ENCODE assay signal across 29 cellular contexts in genomic region chr2:148745151-148745851, GRCh38.
DNase-seq lines count a peak whose midpoint lies in the region; ATAC-seq and TF ChIP-seq lines count a peak whose summit lies in the region.
"Had no signal": no experiment of that assay in that cellular context is flagged by ENCODE, and none has a peak within 500 bp of the region (broad histone marks: within the 10 kb centered on the region; RNA-seq: fewer than 3 reads in every experiment).

No MANE protein-coding gene starts in this region.

- H3K27ac ChIP-seq in foreskin keratinocyte: peak overlapping the region; percentile 47
- H3K27ac ChIP-seq: A549, esophagus muscularis mucosa, HL-60 had no signal

- no peak overlapping the region for H3K4me3 Mint-ChIP-seq in activated naive CD8-positive, alpha-beta T cell treated with anti-CD3 and anti-CD28 coated beads for 36 hours
- H3K4me3 Mint-ChIP-seq in activated naive CD8-positive, alpha-beta T cell treated with anti-CD3 and anti-CD28 coated beads, Interleukin-2, amount 50 U/mL, for 24 hours: no peak overlapping the region
- H3K4me3 Mint-ChIP-seq: dendritic cell treated with granulocyte-macrophage colony-stimulating factor and Interleukin-4, amounts not matched to agents 40 ng/mL and 50 ng/mL, for 4 days; nephron progenitor cell; stimulated activated naive B cell treated with anti-CD40 and anti-IgM and Interleukin-4, amounts not matched to agents 10 μg/mL and 1 μg/mL and 100 μg/mL, for 72 hours had no signal

- TF ChIP-seq CTCF in foreskin keratinocyte (conservative IDR thresholded peaks at IDR 0.05) (no peak), GM10266 (IDR thresholded peaks at IDR 0.05; ENCODE audit: control insufficient read depth, insufficient read depth, low read depth, missing control alignments) (no peak)

- peak overlapping the region; percentile 1 for H3K27ac Mint-ChIP-seq in activated naive CD8-positive, alpha-beta T cell treated with anti-CD3 and anti-CD28 coated beads for 36 hours
- H3K27ac Mint-ChIP-seq in activated naive CD8-positive, alpha-beta T cell treated with anti-CD3 and anti-CD28 coated beads, Interleukin-2, amount 50 U/mL, for 24 hours: no peak overlapping the region
- H3K27ac Mint-ChIP-seq: dendritic cell treated with granulocyte-macrophage colony-stimulating factor and Interleukin-4, amounts not matched to agents 40 ng/mL and 50 ng/mL, for 4 days; nephron progenitor cell; stimulated activated naive B cell treated with anti-CD40 and anti-IgM and Interleukin-4, amounts not matched to agents 10 μg/mL and 1 μg/mL and 100 μg/mL, for 72 hours had no signal

- no peaks in the 10 kb centered on the region for H3K27me3 ChIP-seq in foreskin keratinocyte
- H3K27me3 ChIP-seq: esophagus muscularis mucosa had no signal

- no peaks in the 10 kb centered on the region for H3K27me3 Mint-ChIP-seq in activated naive CD8-positive, alpha-beta T cell treated with anti-CD3 and anti-CD28 coated beads for 36 hours
- H3K27me3 Mint-ChIP-seq in activated naive CD8-positive, alpha-beta T cell treated with anti-CD3 and anti-CD28 coated beads, Interleukin-2, amount 50 U/mL, for 24 hours: no peaks in the 10 kb centered on the region
- H3K27me3 Mint-ChIP-seq: CD4-positive, CD25-positive, alpha-beta regulatory T cell; dendritic cell treated with granulocyte-macrophage colony-stimulating factor and Interleukin-4, amounts not matched to agents 40 ng/mL and 50 ng/mL, for 4 days; stimulated activated naive B cell treated with anti-CD40 and anti-IgM and Interleukin-4, amounts not matched to agents 10 μg/mL and 1 μg/mL and 100 μg/mL, for 72 hours had no signal

- ATAC-seq in activated naive CD8-positive, alpha-beta T cell treated with anti-CD3 and anti-CD28 coated beads, Interleukin-2, amount 50 U/mL, for 24 hours: no peak
- ATAC-seq in foreskin keratinocyte: peak; percentile 93
- ATAC-seq in activated CD4-positive, CD25-positive, alpha-beta regulatory T cell treated with anti-CD3 and anti-CD28 coated beads, Interleukin-2, amount 50 U/mL, for 24 hours: no peak
- ATAC-seq: A549; left colon; Panc1; stimulated activated naive B cell treated with anti-CD40 and anti-IgM and Interleukin-4, amounts not matched to agents 10 μg/mL and 1 μg/mL and 100 μg/mL, for 72 hours had no signal

- no peaks in the 10 kb centered on the region for H3K9me3 Mint-ChIP-seq in activated naive CD8-positive, alpha-beta T cell treated with anti-CD3 and anti-CD28 coated beads for 36 hours
- no peaks in the 10 kb centered on the region for H3K9me3 Mint-ChIP-seq in activated naive CD8-positive, alpha-beta T cell treated with anti-CD3 and anti-CD28 coated beads, Interleukin-2, amount 50 U/mL, for 24 hours
- H3K9me3 Mint-ChIP-seq: CD4-positive, CD25-positive, alpha-beta regulatory T cell; dendritic cell treated with granulocyte-macrophage colony-stimulating factor and Interleukin-4, amounts not matched to agents 40 ng/mL and 50 ng/mL, for 4 days; endodermal cell; nephron progenitor cell; stimulated activated naive B cell treated with anti-CD40 and anti-IgM and Interleukin-4, amounts not matched to agents 10 μg/mL and 1 μg/mL and 100 μg/mL, for 72 hours had no signal

- peaks cover 45% of the 10 kb centered on the region for H3K4me1 Mint-ChIP-seq in activated naive CD8-positive, alpha-beta T cell treated with anti-CD3 and anti-CD28 coated beads for 36 hours
- peaks cover 32% of the 10 kb centered on the region for H3K4me1 Mint-ChIP-seq in activated naive CD8-positive, alpha-beta T cell treated with anti-CD3 and anti-CD28 coated beads, Interleukin-2, amount 50 U/mL, for 24 hours

- peaks cover 20% of the 10 kb centered on the region for H3K4me1 ChIP-seq in foreskin keratinocyte
- H3K4me1 ChIP-seq: esophagus muscularis mucosa had no signal

- H3K36me3 Mint-ChIP-seq in activated naive CD8-positive, alpha-beta T cell treated with anti-CD3 and anti-CD28 coated beads for 36 hours: peaks cover 32% of the 10 kb centered on the region
- peaks cover 24% of the 10 kb centered on the region for H3K36me3 Mint-ChIP-seq in activated naive CD8-positive, alpha-beta T cell treated with anti-CD3 and anti-CD28 coated beads, Interleukin-2, amount 50 U/mL, for 24 hours (ENCODE audit: low read depth)

- no peak for DNase-seq in activated naive CD8-positive, alpha-beta T cell treated with anti-CD3 and anti-CD28 coated beads for 36 hours
- no peak for DNase-seq in activated naive CD8-positive, alpha-beta T cell treated with anti-CD3 and anti-CD28 coated beads, Interleukin-2, amount 50 U/mL, for 24 hours
- peak; percentile 21 for DNase-seq in RKO (ENCODE audit: low spot score)
- DNase-seq in foreskin keratinocyte: peak; percentile 68 to 87
- no peak for DNase-seq in NCI-H1694 (lab: John Stamatoyannopoulos, UW)
- DNase-seq in stimulated activated CD4-positive, alpha-beta T cell treated with anti-CD3 and anti-CD28 coated beads, Interleukin-4, amount 100 ng/mL, for 24 hours: no peak
- DNase-seq in GM10266 (ENCODE audit: extremely low spot score): no peak
- DNase-seq: activated gamma-delta T cell; AML-193; Calu3; CD4-positive, CD25-positive, alpha-beta regulatory T cell; DMS79 treated with DMSO at 0.1 percent for 48 hours; endodermal cell; GF-D8; Karpas-422; left colon; NCI-H1417 treated with DMSO at 0.1 percent for 48 hours; NCI-H2081; NCI-H2227 treated with DMSO at 0.1 percent for 48 hours; NCI-H69; nephron progenitor cell; SHP77 treated with DMSO at 0.1 percent for 48 hours; stimulated activated naive B cell treated with anti-CD40 and anti-IgM and Interleukin-4, amounts not matched to agents 10 μg/mL and 1 μg/mL and 100 μg/mL, for 72 hours had no signal

Comparison
In these comparisons a context has a peak if more than half of its experiments do, and no peak if none do; other contexts are left out.
1. DNase-seq: peak in RKO (single experiment) and foreskin keratinocyte (2 of 2); none in activated naive CD8-positive, alpha-beta T cell treated with anti-CD3 and anti-CD28 coated beads for 36 hours (single experiment), activated naive CD8-positive, alpha-beta T cell treated with anti-CD3 and anti-CD28 coated beads, Interleukin-2, amount 50 U/mL, for 24 hours (single experiment), NCI-H1694 (single experiment), stimulated activated CD4-positive, alpha-beta T cell treated with anti-CD3 and anti-CD28 coated beads, Interleukin-4, amount 100 ng/mL, for 24 hours (single experiment) and GM10266 (single experiment).